Comparison of ENCODE assay signal across 12 cellular contexts in the genomic region with DNA sequence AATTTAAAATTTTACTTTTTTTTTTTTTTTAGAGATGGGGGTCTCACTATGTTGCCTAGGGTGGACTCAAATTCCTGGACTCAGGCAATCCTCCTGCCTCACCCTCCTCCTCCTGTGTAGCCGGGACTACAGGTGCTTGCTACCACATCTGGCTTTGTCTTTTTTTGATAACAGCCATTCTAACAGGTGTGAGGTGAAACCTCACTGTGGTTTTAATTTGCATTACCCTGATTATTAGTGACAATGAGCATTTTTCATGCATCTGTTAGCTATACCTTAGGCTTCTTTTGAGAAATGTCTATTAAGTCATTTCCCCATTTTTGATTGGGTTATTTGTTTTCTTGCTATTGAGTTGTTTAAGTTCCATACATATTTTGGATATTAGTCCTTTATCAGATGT.
DNase-seq lines count a peak whose midpoint lies in the region; ATAC-seq lines count a peak whose summit lies in the region.
"Had no signal": no experiment of that assay in that cellular context is flagged by ENCODE, and none has a peak within 500 bp of the region (broad histone marks: within the 10 kb centered on the region; RNA-seq: fewer than 3 reads in every experiment).

No MANE protein-coding gene starts in this region.

- no peak for DNase-seq in OCI-M1 (lab: John Stamatoyannopoulos, UW)
- no peak for DNase-seq in posterior cingulate gyrus
- DNase-seq in 8988T, result no peak
- DNase-seq in NCI-H2227 treated with DMSO at 0.1 percent for 48 hours (lab: John Stamatoyannopoulos, UW), result no peak
- DNase-seq: activated T-cell treated with anti-CD3 and anti-CD28 coated beads, Interleukin-2, amount 50 U/mL, for 72 hours; mammary epithelial cell; NCI-H1930; SW 1271 had no signal

- intact Hi-C loops in posterior cingulate gyrus (cut with DNase I), result no loop called here

- ATAC-seq in GM18867 (IDR thresholded peaks at IDR 0.05; ENCODE audit: unreplicated experiment) (peak; percentile 90), GM21447 (IDR thresholded peaks at IDR 0.05; ENCODE audit: unreplicated experiment) (peak; percentile 88), HG02943 (IDR thresholded peaks at IDR 0.05; ENCODE audit: low read depth, unreplicated experiment) (peak; percentile 81), HG03521 (IDR thresholded peaks at IDR 0.05; ENCODE audit: unreplicated experiment) (peak; percentile 95)
- ATAC-seq: activated T-cell treated with anti-CD3 and anti-CD28 coated beads, Interleukin-2, amount 50 U/mL, for 72 hours had no signal
